9 cellular contexts compared by ENCODE assay signal in genomic region chr12:48865141-48865440, GRCh38. TPM values are rescaled to one million over a fixed set of nuclear protein-coding genes. Genes with fewer than 3 reads are reported as not detected.
DNase-seq lines count a peak whose midpoint lies in the region; ATAC-seq lines count a peak whose summit lies in the region.
"Had no signal": no experiment of that assay in that cellular context is flagged by ENCODE, and none has a peak within 500 bp of the region (broad histone marks: within the 10 kb centered on the region; RNA-seq: fewer than 3 reads in every experiment).

No MANE protein-coding gene starts in this region.

- intact Hi-C loops in Right ventricle myocardium inferior (cut with DNase I), result no loop called here

- peaks cover 23% of the 10 kb centered on the region for H3K27me3 ChIP-seq in MG63
- no peaks in the 10 kb centered on the region for H3K27me3 ChIP-seq in neuron (ENCODE audit: insufficient read depth, low read length)

- H3K4me1 ChIP-seq in neuron (ENCODE audit: insufficient read depth, low read length), result peaks cover 39% of the 10 kb centered on the region

- H3K4me3 ChIP-seq in MG63 (peak overlapping the region; percentile 52), neuron (ENCODE audit: low read length) (peak overlapping the region; percentile 53)

- H3K36me3 ChIP-seq in MG63 (no peaks in the 10 kb centered on the region), neuron (ENCODE audit: insufficient read depth, low read length) (peaks cover 15% of the 10 kb centered on the region)

- H3K9me3 ChIP-seq in MG63 (no peaks in the 10 kb centered on the region), neuron (ENCODE audit: low read length) (no peaks in the 10 kb centered on the region)

- no peak for ATAC-seq in HG03442 (IDR thresholded peaks at IDR 0.05; ENCODE audit: unreplicated experiment)
- ATAC-seq in GM19397 (IDR thresholded peaks at IDR 0.05; ENCODE audit: unreplicated experiment), result no peak
- ATAC-seq in GM21576 (IDR thresholded peaks at IDR 0.05; ENCODE audit: unreplicated experiment), result no peak
- ATAC-seq in Right ventricle myocardium inferior, result no peak

- DNase-seq in DMS79 treated with DMSO at 0.1 percent for 48 hours (lab: John Stamatoyannopoulos, UW) (peak; percentile 48), MG63 (no peak), Right ventricle myocardium inferior (ENCODE audit: missing footprints) (no peak)
- peak; percentile 14 for DNase-seq in effector CD4-positive, alpha-beta T cell

- H2AFZ ChIP-seq in neuron (ENCODE audit: low read depth, low read length), result no peak overlapping the region

RNA-seq across cellular contexts. Expression of gene RND1, which starts 0.6 kb away (rescaled TPM):
- total RNA-seq in MG63 (2014; rRNA removed; shearing (Covaris generic); ENCODE audit: low replicate concordance), result 0.12 TPM in 1 of 2 replicates, not detected in the other
- 0.41 TPM for total RNA-seq in Right ventricle myocardium inferior
- total RNA-seq: LHCN-M2 had no signal

RNA-seq across cellular contexts. Expression of gene DDX23, which starts 13.1 kb away (rescaled TPM):
- total RNA-seq in MG63 (2014; rRNA removed; shearing (Covaris generic); ENCODE audit: low replicate concordance), result 76.0 and 85.0 TPM in 2 replicates
- 37.2 TPM for total RNA-seq in Right ventricle myocardium inferior

RNA-seq across cellular contexts. Expression of gene CACNB3, which starts 46.8 kb away (rescaled TPM):
- 13.9 and 19.0 TPM in 2 replicates for total RNA-seq in MG63 (2014; rRNA removed; shearing (Covaris generic); ENCODE audit: low replicate concordance)
- total RNA-seq in Right ventricle myocardium inferior, result 6.0 TPM

Comparison
In these comparisons a context has a peak if more than half of its experiments do, and no peak if none do; other contexts are left out.
1. DNase-seq: peak in DMS79 treated with DMSO at 0.1 percent for 48 hours (single experiment) and effector CD4-positive, alpha-beta T cell (single experiment); none in MG63 (single experiment) and Right ventricle myocardium inferior (single experiment).